Comparison of ENCODE assay signal across 13 cellular contexts in genomic region chr3:174859109-174859735, GRCh38. TPM values are rescaled to one million over a fixed set of nuclear protein-coding genes. Genes with fewer than 3 reads are reported as not detected.
DNase-seq lines count a peak whose midpoint lies in the region; FAIRE-seq and TF ChIP-seq lines count a peak whose summit lies in the region.
"Had no signal": no experiment of that assay in that cellular context is flagged by ENCODE, and none has a peak within 500 bp of the region (broad histone marks: within the 10 kb centered on the region; RNA-seq: fewer than 3 reads in every experiment).

NAALADL2 (plus strand) TSS chr3:174859334.

- no peaks in the 10 kb centered on the region for H3K9me3 ChIP-seq in breast epithelium
- H3K9me3 ChIP-seq in mucosa of rectum (ENCODE audit: control insufficient read depth in 2 of 2, low read length in 2 of 2): no peaks in the 10 kb centered on the region
- H3K9me3 ChIP-seq: BE2C had no signal

- intact Hi-C loops in breast epithelium (cut with DNase I; ENCODE audit: low total_unique reads): no loop called here

- TF ChIP-seq POLR2A in breast epithelium (IDR thresholded peaks at IDR 0.05): no peak

- H3K36me3 ChIP-seq in breast epithelium (no peaks in the 10 kb centered on the region), mucosa of rectum (ENCODE audit: control insufficient read depth in 2 of 2, insufficient read depth in 2 of 2, low read length in 2 of 2) (no peaks in the 10 kb centered on the region)
- H3K36me3 ChIP-seq: BE2C had no signal

- peak within 1 kb of the TSS in 2 of 3 donors; percentile 27 to 39 for H3K4me3 ChIP-seq in breast epithelium
- peak within 1 kb of the TSS; percentile 45 to 68 for H3K4me3 ChIP-seq in mucosa of rectum (ENCODE audit: low read length in 2 of 2)

- H3K27ac ChIP-seq in 22Rv1 (peak within 1 kb of the TSS; percentile 88), breast epithelium (peak within 1 kb of the TSS; percentile 48 to 60), mucosa of rectum (ENCODE audit: low read depth in 2 of 2, low read length in 2 of 2) (peak within 1 kb of the TSS; percentile 63 to 69)

- H3K27me3 ChIP-seq in breast epithelium (no peaks in the 10 kb centered on the region), mucosa of rectum (ENCODE audit: control insufficient read depth in 2 of 2, insufficient read depth in 2 of 2, low read length in 2 of 2) (no peaks in the 10 kb centered on the region)
- H3K27me3 ChIP-seq: BE2C had no signal

- no peak for TF ChIP-seq CTCF in 22Rv1 (IDR thresholded peaks at IDR 0.05)
- TF ChIP-seq CTCF in breast epithelium (IDR thresholded peaks at IDR 0.05): no peak

- peak; percentile 15 for DNase-seq in LoVo (ENCODE audit: low spot score)
- DNase-seq in breast epithelium (ENCODE audit: low spot score in 2 of 2): no peak
- no peak for DNase-seq in GM03348 (ENCODE audit: low spot score)
- DNase-seq in KBM-7: no peak
- DNase-seq in frontal cortex (ENCODE audit: low spot score in 2 of 2): no peak
- DNase-seq in activated naive CD4-positive, alpha-beta T cell (lab: John Stamatoyannopoulos, UW): no peak
- DNase-seq: activated CD8-positive, alpha-beta memory T cell treated with anti-CD3 and anti-CD28 coated beads for 24 hours; BE2C; erythroblast; NCI-H524; T-helper 17 cell had no signal

- H3K4me1 ChIP-seq in breast epithelium (no peaks in the 10 kb centered on the region), mucosa of rectum (ENCODE audit: control insufficient read depth in 2 of 2, insufficient read depth in 2 of 2, low read length in 2 of 2) (peaks cover 0 to 20% of the 10 kb centered on the region in 2 donors)
- H3K4me1 ChIP-seq: BE2C had no signal

- peak within 1 kb of the TSS; percentile 36 to 52 for H3K9ac ChIP-seq in mucosa of rectum (ENCODE audit: low read depth in 1 of 2, low read length in 2 of 2)

- no peak for FAIRE-seq in frontal cortex (lab: Jason Lieb, UNC)

- in situ Hi-C loops in KBM-7 (cut with MboI; ENCODE audit: low pct_unique_long_range_greater_than_20kb, low sequenced_read_pairs): no loop called here

RNA-seq across cellular contexts. Expression of gene NAALADL2, which starts in this region (rescaled TPM):
- 10 to 100 TPM; 12.0 to 69.5 (median 53.9) TPM for total RNA-seq in breast epithelium
- 4.9 TPM for total RNA-seq in frontal cortex
- total RNA-seq: T-helper 17 cell had no signal
